Comparison of ENCODE assay signal across 31 cellular contexts in the genomic region with DNA sequence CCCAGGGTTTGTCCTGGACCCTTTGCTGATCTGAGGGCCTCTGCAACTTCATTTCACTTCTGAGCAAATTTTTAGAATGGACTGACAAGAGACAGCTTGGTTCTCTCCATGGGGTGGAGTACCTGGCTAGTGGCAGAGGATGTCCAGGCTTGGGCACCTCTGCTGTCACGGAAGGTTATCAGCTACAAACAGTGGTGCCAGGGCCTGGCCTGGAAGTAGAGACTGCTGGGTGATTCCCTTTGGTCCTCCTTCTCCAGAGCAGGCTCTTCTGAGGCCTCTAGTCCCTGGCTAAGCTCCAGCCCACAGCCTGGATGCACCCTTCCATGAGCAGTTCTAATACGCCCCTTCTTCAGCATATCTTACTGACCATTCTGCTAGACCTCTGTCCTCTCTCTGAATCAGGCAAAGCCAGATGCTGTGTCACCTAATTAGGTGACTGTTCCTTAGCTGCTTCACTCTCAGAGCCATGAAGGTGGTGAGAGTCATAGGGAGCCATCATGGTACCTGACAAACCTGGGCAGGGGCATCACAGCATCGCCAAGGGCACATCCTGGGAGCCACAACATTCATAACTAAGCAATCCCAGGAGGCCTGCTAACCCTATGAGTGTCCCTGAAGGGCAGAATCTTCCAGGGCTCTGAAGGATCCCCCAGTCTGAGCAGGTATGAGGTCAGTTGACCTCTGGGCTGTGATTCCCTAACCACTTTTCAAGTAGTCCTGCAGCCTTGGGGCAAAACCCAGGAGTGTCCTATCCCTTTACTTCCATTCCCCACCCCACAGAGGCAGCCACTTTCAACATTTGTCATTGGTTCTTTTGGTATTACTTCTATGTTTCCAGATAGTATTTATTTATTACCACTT. TPM values are rescaled to one million over a fixed set of nuclear protein-coding genes. Genes with fewer than 3 reads are reported as not detected.
DNase-seq lines count a peak whose midpoint lies in the region; ATAC-seq, FAIRE-seq and TF ChIP-seq lines count a peak whose summit lies in the region.
"Had no signal": no experiment of that assay in that cellular context is flagged by ENCODE, and none has a peak within 500 bp of the region (broad histone marks: within the 10 kb centered on the region; RNA-seq: fewer than 3 reads in every experiment).

No MANE protein-coding gene starts in this region.

- no peak overlapping the region for H2BK15ac ChIP-seq in H1 (ENCODE audit: low read length)

- H2BK20ac ChIP-seq in H1 (ENCODE audit: low read length) = 0 out of 2 replicates have a peak overlapping the region, but pooled peaks have one; percentile 5

- no peak overlapping the region for H3K18ac ChIP-seq in H1 (ENCODE audit: extremely low read depth, low read length)

- H3K23me2 ChIP-seq in H1 (ENCODE audit: low read depth, low read length) = no peaks in the 10 kb centered on the region; the same call in 1 of the 2 replicates

- TF ChIP-seq EP300 in H1 (IDR thresholded peaks at IDR 0.05; ENCODE audit: borderline replicate concordance in 1 of 2, low read depth in 2 of 2, low read length in 2 of 2) = no peak

- H3K79me2 ChIP-seq in GM23248 (ENCODE audit: insufficient read depth) (peaks cover 94% of the 10 kb centered on the region), H1 (ENCODE audit: control insufficient read depth in 1 of 2, insufficient read depth in 2 of 2, low read length in 2 of 2) (no peaks in the 10 kb centered on the region)

- peaks cover 29% of the 10 kb centered on the region for H3F3A ChIP-seq in GM23248 (ENCODE audit: insufficient read depth)

- TF ChIP-seq CTCF in H1 (IDR thresholded peaks at IDR 0.05; ENCODE audit: control extremely low read depth in 1 of 3, insufficient read depth in 1 of 3, low read depth in 1 of 3, low read length in 3 of 3) (no peak), osteocyte (IDR thresholded peaks at IDR 0.05) (no peak), omental fat pad (IDR thresholded peaks at IDR 0.05) (no peak), prostate gland (IDR thresholded peaks at IDR 0.05) (no peak)

- H3K27me3 ChIP-seq in GM23248 (replicated peaks; ENCODE audit: insufficient read depth) (no peaks in the 10 kb centered on the region), adipocyte (replicated peaks; ENCODE audit: control insufficient read depth, insufficient read depth, low read length) (no peaks in the 10 kb centered on the region), H1 (replicated peaks in 1 of 4; ENCODE audit: control insufficient read depth in 3 of 4, extremely low read depth in 1 of 4, insufficient read depth in 3 of 4, low read length in 3 of 4) (peaks cover 0 to 18% (median 12%) of the 10 kb centered on the region in 4 experiments; a peak in 6 of 7 replicates), prostate gland (replicated peaks; ENCODE audit: insufficient read depth) (peaks cover 6% of the 10 kb centered on the region)

- intact Hi-C loops in prostate gland (cut with DNase I) = no loop called here

- H3K4me1 ChIP-seq in GM23248 (ENCODE audit: insufficient read depth) (peaks cover 43% of the 10 kb centered on the region), adipocyte (ENCODE audit: control insufficient read depth, insufficient read depth, low read length) (peaks cover 37% of the 10 kb centered on the region), H1 (replicated peaks in 1 of 4; ENCODE audit: control insufficient read depth in 3 of 4, insufficient read depth in 4 of 4, low read length in 3 of 4) (peaks cover 0 to 20% (median 8%) of the 10 kb centered on the region in 4 experiments; a peak in 6 of 7 replicates), prostate gland (replicated peaks) (no peaks in the 10 kb centered on the region)

- H3K9me3 ChIP-seq in GM23248 (ENCODE audit: low read depth) (no peaks in the 10 kb centered on the region), adipocyte (ENCODE audit: control insufficient read depth, low read length) (no peaks in the 10 kb centered on the region), H1 (ENCODE audit: insufficient read depth in 2 of 2, low read depth in 1 of 2, low read length in 1 of 2) (no peaks in the 10 kb centered on the region), prostate gland (no peaks in the 10 kb centered on the region)

- FAIRE-seq in H1 (lab: Jason Lieb, UNC) = no peak
- FAIRE-seq: endometrium, GM18507, GM19239, H54, RCC 7860 had no signal

- H3K36me3 ChIP-seq in GM23248 (ENCODE audit: low read depth) (peaks cover 4% of the 10 kb centered on the region; the same call in 1 of the 2 replicates), adipocyte (ENCODE audit: control insufficient read depth, insufficient read depth, low read length, severe bottlenecking) (no peaks in the 10 kb centered on the region), H1 (ENCODE audit: control insufficient read depth in 2 of 4, insufficient read depth in 4 of 4, low read length in 3 of 4) (no peaks in the 10 kb centered on the region), prostate gland (no peaks in the 10 kb centered on the region)

- H3K9me3 Mint-ChIP-seq in osteocyte (ENCODE audit: unreplicated experiment) = no peaks in the 10 kb centered on the region
- H3K9me3 Mint-ChIP-seq: activated T-cell treated with anti-CD3 and anti-CD28 coated beads, Interleukin-2, amount 50 U/mL, for 24 hours; CD8-positive, alpha-beta memory T cell; memory B cell had no signal

- H3K27me3 Mint-ChIP-seq in osteocyte (ENCODE audit: unreplicated experiment) = no peaks in the 10 kb centered on the region

- TF ChIP-seq POLR2A in H1 (IDR thresholded peaks at IDR 0.05; ENCODE audit: control extremely low read depth in 1 of 2, low read depth in 2 of 2, low read length in 2 of 2) = no peak
- no peak for TF ChIP-seq POLR2A in prostate gland (IDR thresholded peaks at IDR 0.05)

- H3K23ac ChIP-seq in H1 (ENCODE audit: insufficient read length) = no peak overlapping the region

- H4K91ac ChIP-seq in H1 (replicated peaks; ENCODE audit: insufficient read length, low read length) = no peak overlapping the region

- in situ Hi-C loops in GM23248 (cut with MboI) = no loop called here

- no peak for TF ChIP-seq RAD21 in H1 (IDR thresholded peaks at IDR 0.05 in 1 of 2, conservative IDR thresholded peaks at IDR 0.05 in 1 of 2; ENCODE audit: low read depth in 2 of 2, low read length in 2 of 2)

- H3K4me3 ChIP-seq in GM23248 (no peak overlapping the region), adipocyte (ENCODE audit: low read length) (no peak overlapping the region), H1 (ENCODE audit: extremely low read depth in 1 of 4, insufficient read depth in 2 of 4, low read depth in 3 of 4, low read length in 4 of 4) (no peak overlapping the region), prostate gland (no peak overlapping the region)

- no peak overlapping the region for H2BK12ac ChIP-seq in H1 (ENCODE audit: low read depth, low read length)

- POLR2A ChIA-PET in H1 (lab: Charles Lee; ENCODE audit: partially characterized antibody) = no interaction called here

- H2AFZ ChIP-seq in GM23248 (no peak overlapping the region), H1 (ENCODE audit: low read length) (no peak overlapping the region)

- no peak overlapping the region for H3K56ac ChIP-seq in H1 (replicated peaks; ENCODE audit: insufficient read length, low read depth, low read length)

- no peaks in the 10 kb centered on the region for H3K9me2 ChIP-seq in GM23248 (ENCODE audit: insufficient read depth)

- H3K36me3 Mint-ChIP-seq in osteocyte (ENCODE audit: unreplicated experiment) = no peaks in the 10 kb centered on the region
- H3K36me3 Mint-ChIP-seq: activated naive CD8-positive, alpha-beta T cell; CD8-positive, alpha-beta memory T cell; memory B cell had no signal

- H3K27ac Mint-ChIP-seq in osteocyte (ENCODE audit: unreplicated experiment) = no peak overlapping the region
- H3K27ac Mint-ChIP-seq: activated naive CD8-positive, alpha-beta T cell; activated T-cell treated with anti-CD3 and anti-CD28 coated beads, Interleukin-2, amount 50 U/mL, for 24 hours; memory B cell had no signal

- DNase-seq in GM23248 (no peak), adipocyte (ENCODE audit: low read depth) (no peak), H1 (ENCODE audit: low read depth in 1 of 2, low spot score in 2 of 2) (peak in 1 of 2 experiments; percentile 23), osteocyte (ENCODE audit: extremely low spot score, unreplicated experiment) (peak; percentile 44), omental fat pad (ENCODE audit: low spot score) (no peak), NCI-H2107 (lab: John Stamatoyannopoulos, UW) (no peak), prostate gland (ENCODE audit: low spot score) (no peak)
- DNase-seq: activated CD4-positive, alpha-beta T cell treated with anti-CD3 and anti-CD28 coated beads for 48 hours; activated effector memory CD4-positive, alpha-beta T cell treated with anti-CD3 and anti-CD28 coated beads, Interleukin-2, amount 50 U/mL, for 16 hours; activated T-cell treated with anti-CD3 and anti-CD28 coated beads, Interleukin-2, amount 50 U/mL, for 24 hours; anterior cingulate cortex; CD8-positive, alpha-beta memory T cell; dermis blood vessel endothelial cell; DMS 273 treated with DMSO at 0.1 percent for 48 hours; EL; Kasumi-1; NCI-H2081 treated with DMSO at 0.1 percent for 48 hours; right cardiac atrium; SIG-M5; stimulated activated CD4-positive, alpha-beta T cell treated with anti-CD3 and anti-CD28 coated beads, Interleukin-4, amount 100 ng/mL, for 24 hours; T1000; trophoblast cell had no signal

- ATAC-seq in omental fat pad (ENCODE audit: low FRiP score) (no peak), GM21367 (IDR thresholded peaks at IDR 0.05; ENCODE audit: unreplicated experiment) (no peak)
- ATAC-seq: left lobe of liver, right cardiac atrium had no signal

- H3K4me3 Mint-ChIP-seq in osteocyte (ENCODE audit: unreplicated experiment) = no peak overlapping the region
- H3K4me3 Mint-ChIP-seq: activated naive CD8-positive, alpha-beta T cell; activated T-cell treated with anti-CD3 and anti-CD28 coated beads, Interleukin-2, amount 50 U/mL, for 24 hours; CD8-positive, alpha-beta memory T cell; memory B cell had no signal

- H4K20me1 ChIP-seq in GM23248 (ENCODE audit: insufficient read depth) = peaks cover 4% of the 10 kb centered on the region; the same call in 1 of the 2 replicates
- no peaks in the 10 kb centered on the region for H4K20me1 ChIP-seq in H1 (replicated peaks in 1 of 2; ENCODE audit: control insufficient read depth in 1 of 2, insufficient read depth in 2 of 2, low read length in 2 of 2)

- peak overlapping the region; percentile 97 for H3K4me2 ChIP-seq in GM23248 (ENCODE audit: unreplicated experiment)
- H3K4me2 ChIP-seq in H1 (ENCODE audit: insufficient read depth in 1 of 2, low read depth in 2 of 2, low read length in 2 of 2) = no peak overlapping the region

- H3K14ac ChIP-seq in H1 (ENCODE audit: insufficient read length) = no peak overlapping the region

- H2AK5ac ChIP-seq in H1 (ENCODE audit: low read depth, low read length) = no peak overlapping the region

- H3K4me1 Mint-ChIP-seq in osteocyte (ENCODE audit: unreplicated experiment) = peaks cover 26% of the 10 kb centered on the region

- no peak overlapping the region for H2BK120ac ChIP-seq in H1 (replicated peaks; ENCODE audit: low read depth, low read length)

- no peaks in the 10 kb centered on the region for H3K79me1 ChIP-seq in H1 (ENCODE audit: low read depth, low read length)

- no peak overlapping the region for H4K5ac ChIP-seq in H1 (ENCODE audit: insufficient read length, low read depth, low read length)

- H4K8ac ChIP-seq in H1 (ENCODE audit: extremely low read depth, insufficient read depth, low read length) = no peak overlapping the region

- no peak overlapping the region for H3K4ac ChIP-seq in H1 (replicated peaks; ENCODE audit: insufficient read length, low read depth, low read length)

- WGBS in GM23248 (ENCODE audit: low coverage in 1 of 2, low lambda C conversion rate in 2 of 2, missing lambda C conversion rate in 2 of 2), 2 experiments = 92 to 93% methylated on average over 3 of the region's 3 CpGs
- WGBS in H1 (ENCODE audit: extremely low coverage in 1 of 2, insufficient coverage in 1 of 2, insufficient read length in 1 of 2, insufficient replicate concordance in 2 of 2, low coverage in 1 of 2, low lambda C conversion rate in 2 of 2, missing lambda C conversion rate in 1 of 2), 2 experiments = 84% methylated on average over 3 of the region's 3 CpGs; no CpG with 5 or more reads in 1 of the 2 experiments
- 97% methylated on average over 3 of the region's 3 CpGs for whole genome bisulfite sequencing in prostate gland

- no peak overlapping the region for H2BK5ac ChIP-seq in H1 (ENCODE audit: low read depth, low read length)

- CTCF ChIA-PET in H1 (lab: Charles Lee; ENCODE audit: partially characterized antibody) = interaction anchor here (0.6 to 1.8 kb wide), 2 partner anchors 43 to 56 kb away, joined by 4 to 8 read pairs; no protein-coding TSS in a partner anchor

- H3K9ac ChIP-seq in GM23248 = no peak overlapping the region
- peak overlapping the region; percentile 16 for H3K9ac ChIP-seq in adipocyte (ENCODE audit: low read length)
- H3K9ac ChIP-seq in H1 (replicated peaks in 1 of 4; ENCODE audit: extremely low read depth in 1 of 4, low read depth in 3 of 4, low read length in 3 of 4) = no peak overlapping the region

- no peak overlapping the region for H3K27ac ChIP-seq in GM23248
- no peak overlapping the region for H3K27ac ChIP-seq in H1 (ENCODE audit: low read depth, low read length)
- H3K27ac ChIP-seq in prostate gland = no peak overlapping the region

RNA-seq across cellular contexts. Expression of gene ARHGAP22, which starts 4.0 kb away (rescaled TPM):
- 44.4 and 46.0 TPM in 2 replicates for total RNA-seq in GM23248 (2014; rRNA removed; shearing (Covaris generic))
- polyA plus RNA-seq in GM23248 (2016; fragmentation: Nextera tagmentation; extraction: Ambion mirVana) (41.9 and 42.4 TPM in 2 replicates), H1 (2011; rRNA removed) (3.6 and 5.1 TPM in 2 replicates)
- total RNA-seq in H1 (2021; fragmentation: NEBNext Ultra II Directional; extraction: Animal tissue kit (Norgen Biotek cat#: 25700)) = 11.2 and 12.9 TPM in 2 replicates
- polyA plus RNA-seq in H1 (2011; cell fraction: cytosol; rRNA removed) = 5.5 TPM
- polyA plus RNA-seq in H1 (2011; cell fraction: nucleus; rRNA removed) = 7.7 TPM
- polyA plus RNA-seq in H1 (2012, experiment 1 of 2) = 6.8 to 7.4 TPM (median 7.2 TPM) in 4 replicates
- 4.6 TPM for polyA plus RNA-seq in H1 (2012, experiment 2 of 2)
- 5.4 TPM for polyA plus RNA-seq in H1 (2013, experiment 1 of 2)
- 4.5 TPM for polyA plus RNA-seq in H1 (2013, experiment 2 of 2)
- polyA minus RNA-seq in H1 (2011; rRNA and poly(A)+ RNA removed) = 4.3 and 5.5 TPM in 2 replicates
- polyA minus RNA-seq in H1 (2011; cell fraction: cytosol; rRNA and poly(A)+ RNA removed) = 8.2 TPM
- 4.7 TPM for polyA minus RNA-seq in H1 (2011; cell fraction: nucleus; rRNA and poly(A)+ RNA removed)
- total RNA-seq in osteocyte (0.64 and 1.1 TPM in 2 replicates), omental fat pad (10 to 100 TPM in 2 of 4 donors, 1 to 10 TPM in 2; 3.2 to 24.0 (median 9.9) TPM), prostate gland (1 to 10 TPM; 4.4 to 8.6 TPM)
- total RNA-seq: CD8-positive, alpha-beta memory T cell had no signal
- polyA plus RNA-seq: CD8-positive, alpha-beta memory T cell had no signal
